ENCODE assay signal across 8 cellular contexts in the genomic region with DNA sequence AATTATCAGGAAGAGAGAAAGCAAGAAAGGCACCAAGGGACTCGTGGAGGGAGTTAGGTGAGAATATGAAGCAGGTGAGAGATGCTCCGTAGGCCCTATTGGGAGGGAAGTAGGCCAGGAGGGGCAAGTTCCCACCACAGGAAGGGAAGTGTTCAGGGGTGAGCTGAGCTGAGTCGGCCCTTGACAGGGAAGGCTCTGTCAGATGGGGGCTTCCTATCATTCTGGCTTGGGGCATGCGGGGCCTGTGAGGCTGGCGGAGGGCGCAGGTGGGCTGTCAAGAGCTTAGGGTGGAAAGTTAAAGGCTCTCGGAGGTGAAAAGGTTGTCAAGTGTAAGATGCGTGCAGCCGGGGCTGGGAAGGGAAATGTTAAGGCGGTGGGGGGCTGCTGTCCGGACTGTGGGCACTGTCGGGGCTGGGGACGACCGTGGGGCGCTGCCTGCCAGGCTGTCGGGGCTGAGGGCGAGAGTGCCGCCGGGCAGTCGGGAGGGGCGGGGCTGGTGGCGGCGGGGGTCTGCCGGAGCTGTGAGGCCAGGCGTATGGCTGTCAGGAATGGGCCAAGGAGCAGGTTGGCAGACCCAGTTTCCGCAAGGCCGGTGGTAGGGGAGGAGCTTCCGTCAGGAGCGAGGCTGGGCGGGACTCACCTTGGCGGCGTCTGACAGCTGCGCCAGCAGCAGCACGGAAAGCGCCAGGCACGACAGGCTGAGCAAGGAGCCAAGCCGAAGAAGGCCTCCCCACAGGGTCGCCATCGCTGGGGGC.
A peak's percentile ranks its signal among the peaks of the same experiment; 100 is the strongest.
DNase-seq lines count a peak whose midpoint lies in the region; ATAC-seq lines count a peak whose summit lies in the region.

No MANE protein-coding gene starts in this region.

- H3K27me3 ChIP-seq in layer of hippocampus (ENCODE audit: control insufficient read depth, insufficient read depth, low read length): no peaks in the 10 kb centered on the region

- ATAC-seq in GM18519 (IDR thresholded peaks at IDR 0.05; ENCODE audit: low FRiP score, unreplicated experiment) (peak; percentile 35), HG03066 (IDR thresholded peaks at IDR 0.05; ENCODE audit: low read depth, unreplicated experiment) (peak; percentile 60)

- peak overlapping the region; percentile 92 for H3K27ac ChIP-seq in layer of hippocampus (ENCODE audit: low read depth, low read length)

- DNase-seq in 8988T: peak; percentile 64
- DNase-seq in NCI-H2107 treated with DMSO at 0.1 percent for 48 hours (lab: John Stamatoyannopoulos, UW; ENCODE audit: unreplicated experiment): peak; percentile 63
- DNase-seq in activated CD4-positive, CD25-positive, alpha-beta regulatory T cell treated with anti-CD3 and anti-CD28 coated beads, Interleukin-2, amount 50 U/mL, for 16 hours (ENCODE audit: low read depth, low spot score): peak; percentile 42
- peak; percentile 91 for DNase-seq in cerebellar cortex (ENCODE audit: low spot score)
- peak; percentile 78 for DNase-seq in stimulated activated CD4-positive, alpha-beta T cell treated with anti-CD3 and anti-CD28 coated beads, Interleukin-4, amount 100 ng/mL, for 1 hour

Comparison
In these comparisons a context has a peak if more than half of its experiments do, and no peak if none do; other contexts are left out.
1. Peak in every context shown above with its lines: DNase-seq, ATAC-seq and H3K27ac ChIP-seq.